ENCODE assay signal across 8 cellular contexts in genomic region chr2:120669121-120669952, GRCh38.
DNase-seq lines count a peak whose midpoint lies in the region; ATAC-seq and TF ChIP-seq lines count a peak whose summit lies in the region.

No MANE protein-coding gene starts in this region.

- no peak overlapping the region for H3K4me3 ChIP-seq in epithelial cell of esophagus (ENCODE audit: low read length)

- peak; percentile 87 for DNase-seq in H4 (ENCODE audit: low spot score)
- peak; percentile 68 to 78 for DNase-seq in NCI-H524 (lab: John Stamatoyannopoulos, UW)
- DNase-seq in epithelial cell of esophagus (ENCODE audit: low read depth) = peak; percentile 19
- DNase-seq in progenitor cell of endocrine pancreas (ENCODE audit: low spot score, unreplicated experiment) = peak; percentile 37
- no peak for DNase-seq in HPDE6-E6E7 (ENCODE audit: extremely low spot score)
- DNase-seq in substantia nigra (lab: John Stamatoyannopoulos, UW) = no peak

- no peak overlapping the region for H3K27ac Mint-ChIP-seq in progenitor cell of endocrine pancreas

- TF ChIP-seq CTCF in epithelial cell of esophagus (IDR thresholded peaks at IDR 0.05; ENCODE audit: insufficient read depth, low read depth, low read length, missing control alignments) (peak; percentile 20), progenitor cell of endocrine pancreas (IDR thresholded peaks at IDR 0.05; ENCODE audit: unreplicated experiment) (peak; percentile 65)

- H3K36me3 Mint-ChIP-seq in progenitor cell of endocrine pancreas (ENCODE audit: insufficient read depth) = peaks cover 9% of the 10 kb centered on the region

- no peak overlapping the region for H3K27ac ChIP-seq in substantia nigra (ENCODE audit: low read depth, low read length, poor library complexity, severe bottlenecking)

- peaks cover 45% of the 10 kb centered on the region for H3K27me3 Mint-ChIP-seq in progenitor cell of endocrine pancreas

- H3K4me1 Mint-ChIP-seq in progenitor cell of endocrine pancreas (ENCODE audit: low read depth) = peaks cover 3% of the 10 kb centered on the region

- ATAC-seq in GM21515 (IDR thresholded peaks at IDR 0.05; ENCODE audit: unreplicated experiment) = no peak
- ATAC-seq in GM18498 (IDR thresholded peaks at IDR 0.05; ENCODE audit: unreplicated experiment) = no peak

- peaks cover 30% of the 10 kb centered on the region for H3K9me3 Mint-ChIP-seq in progenitor cell of endocrine pancreas (ENCODE audit: low read depth)

- no peak overlapping the region for H3K4me3 Mint-ChIP-seq in progenitor cell of endocrine pancreas (ENCODE audit: low read depth)

Comparison
In these comparisons a context has a peak if more than half of its experiments do, and no peak if none do; other contexts are left out.
1. DNase-seq: peak in H4 (single experiment), NCI-H524 (2 of 2), epithelial cell of esophagus (single experiment) and progenitor cell of endocrine pancreas (single experiment); none in HPDE6-E6E7 (single experiment) and substantia nigra (0 of 49).